In genomic region chr20:61990484-61990883, GRCh38 we compare ENCODE assay signal across 1 cellular context.
TF ChIP-seq lines count a peak whose summit lies in the region.

No MANE protein-coding gene starts in this region.

TF ChIP-seq in HepG2, 621 proteins besides CTCF, POLR2A, EP300 and RAD21 (continued from another document):
- 0 out of 2 replicates have a peak, but pooled peaks have one; percentile 23 for TF ChIP-seq THAP9 (CRISPR knock-in tag; IDR thresholded peaks at IDR 0.05; ENCODE audit: borderline replicate concordance)
- TF ChIP-seq HBP1 (CRISPR knock-in tag; IDR thresholded peaks at IDR 0.05; ENCODE audit: low read depth): no peak
